In the genomic region with DNA sequence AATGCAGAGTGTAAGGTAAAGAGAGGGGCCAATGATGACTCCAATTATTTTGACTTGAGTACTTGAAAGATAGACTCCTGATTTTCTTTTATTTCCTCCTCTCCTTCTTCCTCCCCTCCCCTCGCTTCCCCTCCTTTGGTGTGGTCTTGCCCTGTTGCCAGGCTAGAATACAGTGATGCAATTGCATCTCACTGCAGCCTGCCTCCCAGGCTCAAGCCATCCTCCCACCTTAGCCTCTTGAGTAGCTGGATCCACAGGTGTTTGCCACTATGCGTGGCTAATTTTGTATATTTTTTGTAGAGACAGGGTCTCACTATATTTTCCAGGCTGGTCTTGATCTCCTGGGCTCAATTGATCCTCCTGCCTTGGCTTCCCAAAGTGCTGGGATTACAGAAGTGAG, we compare ENCODE assay signal across 1 cellular context.
TF ChIP-seq lines count a peak whose summit lies in the region.

No MANE protein-coding gene starts in this region.

TF ChIP-seq in IMR-90, 13 proteins besides CTCF, POLR2A, EP300 and RAD21:
- no peak for TF ChIP-seq CHD1 (IDR thresholded peaks at IDR 0.05; ENCODE audit: low read depth, low read length)
- no peak for TF ChIP-seq RFX5 (IDR thresholded peaks at IDR 0.05; ENCODE audit: low read depth, low read length)
- TF ChIP-seq, protein P1, sequence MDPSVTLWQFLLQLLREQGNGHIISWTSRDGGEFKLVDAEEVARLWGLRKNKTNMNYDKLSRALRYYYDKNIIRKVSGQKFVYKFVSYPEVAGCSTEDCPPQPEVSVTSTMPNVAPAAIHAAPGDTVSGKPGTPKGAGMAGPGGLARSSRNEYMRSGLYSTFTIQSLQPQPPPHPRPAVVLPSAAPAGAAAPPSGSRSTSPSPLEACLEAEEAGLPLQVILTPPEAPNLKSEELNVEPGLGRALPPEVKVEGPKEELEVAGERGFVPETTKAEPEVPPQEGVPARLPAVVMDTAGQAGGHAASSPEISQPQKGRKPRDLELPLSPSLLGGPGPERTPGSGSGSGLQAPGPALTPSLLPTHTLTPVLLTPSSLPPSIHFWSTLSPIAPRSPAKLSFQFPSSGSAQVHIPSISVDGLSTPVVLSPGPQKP (IDR thresholded peaks at IDR 0.05; ENCODE audit: borderline replicate concordance, low read depth, low read length) = no peak
- no peak for TF ChIP-seq FOS (IDR thresholded peaks at IDR 0.05; ENCODE audit: low read depth, low read length)
- TF ChIP-seq CEBPB (IDR thresholded peaks at IDR 0.05; ENCODE audit: low read depth, low read length) = no peak
- TF ChIP-seq MXI1 (IDR thresholded peaks at IDR 0.05; ENCODE audit: borderline replicate concordance, low read depth, low read length) = no peak
- no peak for TF ChIP-seq SMC3 (IDR thresholded peaks at IDR 0.05; ENCODE audit: low read depth, low read length)
- TF ChIP-seq, protein P2, sequence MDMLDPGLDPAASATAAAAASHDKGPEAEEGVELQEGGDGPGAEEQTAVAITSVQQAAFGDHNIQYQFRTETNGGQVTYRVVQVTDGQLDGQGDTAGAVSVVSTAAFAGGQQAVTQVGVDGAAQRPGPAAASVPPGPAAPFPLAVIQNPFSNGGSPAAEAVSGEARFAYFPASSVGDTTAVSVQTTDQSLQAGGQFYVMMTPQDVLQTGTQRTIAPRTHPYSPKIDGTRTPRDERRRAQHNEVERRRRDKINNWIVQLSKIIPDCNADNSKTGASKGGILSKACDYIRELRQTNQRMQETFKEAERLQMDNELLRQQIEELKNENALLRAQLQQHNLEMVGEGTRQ (IDR thresholded peaks at IDR 0.05; ENCODE audit: low read depth, low read length) = no peak
- TF ChIP-seq MAZ (IDR thresholded peaks at IDR 0.05; ENCODE audit: borderline replicate concordance, low read depth, low read length) = no peak
- no peak for TF ChIP-seq MAFK (IDR thresholded peaks at IDR 0.05; ENCODE audit: low read depth, low read length)
- TF ChIP-seq RCOR1 (IDR thresholded peaks at IDR 0.05; ENCODE audit: insufficient replicate concordance, low read length) = no peak
- TF ChIP-seq BHLHE40 (IDR thresholded peaks at IDR 0.05; ENCODE audit: low read depth, low read length) = no peak
- no peak for TF ChIP-seq NFE2L2 (IDR thresholded peaks at IDR 0.05; ENCODE audit: low read depth, low read length)
TF ChIP-seq in IMR-90: peak in this region for 0.
